8 cellular contexts compared by ENCODE assay signal in genomic region chr11:48013269-48013901, GRCh38. TPM values are rescaled to one million over a fixed set of nuclear protein-coding genes. Genes with fewer than 3 reads are reported as not detected.
DNase-seq lines count a peak whose midpoint lies in the region; ATAC-seq and TF ChIP-seq lines count a peak whose summit lies in the region.

No MANE protein-coding gene starts in this region.

- in situ Hi-C loops in Panc1 (cut with HindIII; ENCODE audit: low pct_unique_long_range_greater_than_20kb, low sequenced_read_pairs) = no loop called here

- intact Hi-C loops in Panc1 (cut with micrococcal nuclease; ENCODE audit: unreplicated experiment) = no loop called here

- H3K9me3 Mint-ChIP-seq in activated naive CD4-positive, alpha-beta T cell treated with anti-CD3 and anti-CD28 coated beads, Interleukin-2, amount 50 U/mL, for 72 hours = peaks cover 0 to 2% of the 10 kb centered on the region in 2 donors

- TF ChIP-seq CTCF in Panc1 (IDR thresholded peaks at IDR 0.05) (no peak), osteoblast (IDR thresholded peaks at IDR 0.05; ENCODE audit: extremely low read depth, low read depth, low read length) (no peak)

- H2AFZ ChIP-seq in osteoblast (ENCODE audit: low read length) = no peak overlapping the region

- H3K4me2 ChIP-seq in osteoblast (ENCODE audit: insufficient read depth, low read length) = no peak overlapping the region

- H3K79me2 ChIP-seq in osteoblast (ENCODE audit: insufficient read depth, low read length) = peaks cover 91% of the 10 kb centered on the region

- H3K4me1 ChIP-seq in Panc1 (ENCODE audit: control insufficient read depth, insufficient read depth, low read length) (peaks cover 28% of the 10 kb centered on the region), osteoblast (ENCODE audit: insufficient read depth, low read length) (peaks cover 15% of the 10 kb centered on the region)

- peaks cover 43% of the 10 kb centered on the region for H4K20me1 ChIP-seq in osteoblast (ENCODE audit: insufficient read depth, low read length)

- ATAC-seq in GM18517 (IDR thresholded peaks at IDR 0.05; ENCODE audit: unreplicated experiment) (peak; percentile 51), HG02885 (IDR thresholded peaks at IDR 0.05; ENCODE audit: poor library complexity, unreplicated experiment) (peak; percentile 63), Panc1 (peak; percentile 54)
- peak; percentile 18 to 42 for ATAC-seq in activated naive CD4-positive, alpha-beta T cell treated with anti-CD3 and anti-CD28 coated beads, Interleukin-2, amount 50 U/mL, for 72 hours

- H3K27me3 ChIP-seq in Panc1 (ENCODE audit: control insufficient read depth, insufficient read depth, low read length) (no peaks in the 10 kb centered on the region), osteoblast (ENCODE audit: insufficient read depth, low read length) (no peaks in the 10 kb centered on the region)

- peak overlapping the region; percentile 89 to 98 for H3K27ac Mint-ChIP-seq in activated naive CD4-positive, alpha-beta T cell treated with anti-CD3 and anti-CD28 coated beads, Interleukin-2, amount 50 U/mL, for 72 hours

- H3K27ac ChIP-seq in Panc1 (ENCODE audit: low read length) (0 out of 2 replicates have a peak overlapping the region, but pooled peaks have one; percentile 29), osteoblast (ENCODE audit: low read depth, low read length) (peak overlapping the region; percentile 23)

- BruUV-seq in Panc1 (replicated peaks; lab: Mats Ljungman, UMichigan) = no TSS peak

- peaks cover 0 to 18% of the 10 kb centered on the region in 2 donors for H3K36me3 Mint-ChIP-seq in activated naive CD4-positive, alpha-beta T cell treated with anti-CD3 and anti-CD28 coated beads, Interleukin-2, amount 50 U/mL, for 72 hours

- CTCF ChIA-PET in Panc1 (lab: Charles Lee) = interaction anchor here (0.6 kb wide), 1 partner anchor 92 kb away, joined by 4 read pairs; no protein-coding TSS in a partner anchor

- no peak overlapping the region for H3K4me3 ChIP-seq in Panc1 (ENCODE audit: low read depth in 2 of 2, low read length in 2 of 2)
- no peak overlapping the region for H3K4me3 ChIP-seq in osteoblast (ENCODE audit: insufficient read depth, low read length)

- no peak for DNase-seq in Panc1 (ENCODE audit: low read depth, low spot score)
- peak in 1 of 2 donors; percentile 71 for DNase-seq in activated naive CD4-positive, alpha-beta T cell treated with anti-CD3 and anti-CD28 coated beads, Interleukin-2, amount 50 U/mL, for 72 hours (ENCODE audit: low spot score in 2 of 2)
- DNase-seq in osteoblast (ENCODE audit: insufficient read length, low spot score, missing footprints) = peak; percentile 68
- no peak for DNase-seq in NCI-H187 treated with DMSO at 0.1 percent for 48 hours (lab: John Stamatoyannopoulos, UW)
- no peak for DNase-seq in OCI-M2 (lab: John Stamatoyannopoulos, UW; ENCODE audit: unreplicated experiment)
- DNase-seq in NCI-H2107 (lab: John Stamatoyannopoulos, UW) = no peak

- POLR2A ChIA-PET in Panc1 (lab: Charles Lee) = no interaction called here

- no peaks in the 10 kb centered on the region for H3K36me3 ChIP-seq in Panc1 (ENCODE audit: control insufficient read depth, insufficient read depth, low read length)
- no peaks in the 10 kb centered on the region for H3K36me3 ChIP-seq in osteoblast (ENCODE audit: insufficient read depth, low read length)

- H3K9me3 ChIP-seq in Panc1 (ENCODE audit: control insufficient read depth, insufficient read depth, low read depth, low read length) (no peaks in the 10 kb centered on the region), osteoblast (ENCODE audit: low read depth, low read length) (no peaks in the 10 kb centered on the region)

RNA-seq across cellular contexts. Expression of gene PTPRJ, which starts 33.0 kb away (rescaled TPM):
- total RNA-seq in Panc1 (2021; ENCODE audit: unreplicated experiment) (73.6 TPM), osteoblast (9.1 and 10.9 TPM in 2 replicates)
- polyA plus RNA-seq in Panc1 (2012; ENCODE audit: insufficient read length) = 22.0 TPM
- total RNA-seq in activated naive CD4-positive, alpha-beta T cell treated with anti-CD3 and anti-CD28 coated beads, Interleukin-2, amount 50 U/mL, for 72 hours = 10 to 100 TPM; 23.6 to 26.5 TPM
